ENCODE assay signal across 8 cellular contexts in the genomic region with DNA sequence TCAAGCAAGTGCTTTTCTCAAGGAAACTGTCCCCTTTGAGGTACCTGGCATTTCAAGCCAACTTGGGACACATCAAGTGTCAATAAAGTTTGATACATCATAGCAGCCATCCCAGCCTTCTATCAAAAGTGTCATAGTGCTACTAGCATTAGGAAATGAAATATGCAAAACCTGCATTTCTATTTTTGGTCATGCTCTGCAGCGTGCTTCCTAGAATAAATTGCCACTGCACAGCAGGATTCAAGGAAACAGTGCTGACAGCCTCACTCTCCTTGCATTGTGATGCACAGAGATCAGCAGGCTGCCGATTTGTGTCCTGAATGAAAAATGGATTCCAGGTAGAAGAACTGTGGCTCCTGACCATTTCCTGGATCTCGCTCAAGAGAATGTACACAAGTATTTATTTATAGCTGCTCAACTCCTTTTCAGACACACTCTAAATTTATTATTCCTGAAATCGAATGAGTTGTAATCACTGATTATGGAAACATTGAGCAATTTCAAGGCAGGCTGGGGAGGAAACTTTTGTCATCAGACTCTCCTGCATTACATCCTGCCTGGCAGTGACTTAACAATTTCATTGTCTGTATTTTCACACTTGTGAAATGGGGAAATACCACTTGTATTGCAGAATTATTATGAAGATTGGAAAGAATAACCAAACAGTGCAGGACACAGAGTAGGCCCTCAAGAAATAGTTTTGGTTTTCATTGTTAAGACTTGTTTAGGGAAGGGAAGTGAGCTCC.
DNase-seq lines count a peak whose midpoint lies in the region; ATAC-seq and TF ChIP-seq lines count a peak whose summit lies in the region.

No MANE protein-coding gene starts in this region.

- no peaks in the 10 kb centered on the region for H3K27me3 Mint-ChIP-seq in stimulated activated memory B cell treated with anti-CD40 and anti-IgM and Interleukin-4, amounts not matched to agents 10 μg/mL and 1 μg/mL and 100 μg/mL, for 72 hours

- DNase-seq in NCI-H1417 (lab: John Stamatoyannopoulos, UW) (peak in 2 of 3 experiments; percentile 18 to 22), NCI-H1417 treated with DMSO at 0.1 percent for 48 hours (lab: John Stamatoyannopoulos, UW) (no peak), SIG-M5 treated with dmso at 0.1 percent for 504 hours (lab: John Stamatoyannopoulos, UW; ENCODE audit: unreplicated experiment) (peak; percentile 91), fibroblast of villous mesenchyme (ENCODE audit: low read depth) (peak; percentile 75), midbrain (lab: John Stamatoyannopoulos, UW) (no peak), LoVo (ENCODE audit: low spot score) (no peak)
- DNase-seq in stimulated activated effector memory CD8-positive, alpha-beta T cell treated with anti-CD3 and anti-CD28 coated beads, Interleukin-12 subunit alpha, Interleukin-12 subunit beta, amount 100 ng/mL, for 72 hours (ENCODE audit: low spot score in 2 of 2), result peak in 1 of 2 donors; percentile 44

- H3K9me3 Mint-ChIP-seq in stimulated activated effector memory CD8-positive, alpha-beta T cell treated with anti-CD3 and anti-CD28 coated beads, Interleukin-12 subunit alpha, Interleukin-12 subunit beta, amount 100 ng/mL, for 72 hours, result peaks cover under 1% of the 10 kb centered on the region
- H3K9me3 Mint-ChIP-seq in stimulated activated memory B cell treated with anti-CD40 and anti-IgM and Interleukin-4, amounts not matched to agents 10 μg/mL and 1 μg/mL and 100 μg/mL, for 72 hours, result peaks cover 9% of the 10 kb centered on the region

- H3K4me1 Mint-ChIP-seq in stimulated activated effector memory CD8-positive, alpha-beta T cell treated with anti-CD3 and anti-CD28 coated beads, Interleukin-12 subunit alpha, Interleukin-12 subunit beta, amount 100 ng/mL, for 72 hours, result peaks cover 28% of the 10 kb centered on the region
- peaks cover 27% of the 10 kb centered on the region for H3K4me1 Mint-ChIP-seq in stimulated activated memory B cell treated with anti-CD40 and anti-IgM and Interleukin-4, amounts not matched to agents 10 μg/mL and 1 μg/mL and 100 μg/mL, for 72 hours

- H3K36me3 Mint-ChIP-seq in stimulated activated effector memory CD8-positive, alpha-beta T cell treated with anti-CD3 and anti-CD28 coated beads, Interleukin-12 subunit alpha, Interleukin-12 subunit beta, amount 100 ng/mL, for 72 hours, result no peaks in the 10 kb centered on the region
- peaks cover 20% of the 10 kb centered on the region for H3K36me3 Mint-ChIP-seq in stimulated activated memory B cell treated with anti-CD40 and anti-IgM and Interleukin-4, amounts not matched to agents 10 μg/mL and 1 μg/mL and 100 μg/mL, for 72 hours

- peak; percentile 14 for ATAC-seq in stimulated activated effector memory CD8-positive, alpha-beta T cell treated with anti-CD3 and anti-CD28 coated beads, Interleukin-12 subunit alpha, Interleukin-12 subunit beta, amount 100 ng/mL, for 72 hours
- no peak for ATAC-seq in stimulated activated memory B cell treated with anti-CD40 and anti-IgM and Interleukin-4, amounts not matched to agents 10 μg/mL and 1 μg/mL and 100 μg/mL, for 72 hours

- no peak overlapping the region for H3K4me3 ChIP-seq in fibroblast of villous mesenchyme (ENCODE audit: low read depth, low read length)

- TF ChIP-seq CTCF in fibroblast of villous mesenchyme (IDR thresholded peaks at IDR 0.05; ENCODE audit: insufficient read depth, low read depth, low read length), result no peak

- peak overlapping the region; percentile 86 for H3K27ac Mint-ChIP-seq in stimulated activated effector memory CD8-positive, alpha-beta T cell treated with anti-CD3 and anti-CD28 coated beads, Interleukin-12 subunit alpha, Interleukin-12 subunit beta, amount 100 ng/mL, for 72 hours
- H3K27ac Mint-ChIP-seq in stimulated activated memory B cell treated with anti-CD40 and anti-IgM and Interleukin-4, amounts not matched to agents 10 μg/mL and 1 μg/mL and 100 μg/mL, for 72 hours, result no peak overlapping the region

- no peak overlapping the region for H3K4me3 Mint-ChIP-seq in stimulated activated effector memory CD8-positive, alpha-beta T cell treated with anti-CD3 and anti-CD28 coated beads, Interleukin-12 subunit alpha, Interleukin-12 subunit beta, amount 100 ng/mL, for 72 hours
- no peak overlapping the region for H3K4me3 Mint-ChIP-seq in stimulated activated memory B cell treated with anti-CD40 and anti-IgM and Interleukin-4, amounts not matched to agents 10 μg/mL and 1 μg/mL and 100 μg/mL, for 72 hours

Comparison
In these comparisons a context has a peak if more than half of its experiments do, and no peak if none do; other contexts are left out.
1. DNase-seq: peak in NCI-H1417 (2 of 3), SIG-M5 treated with dmso at 0.1 percent for 504 hours (single experiment) and fibroblast of villous mesenchyme (single experiment); none in NCI-H1417 treated with DMSO at 0.1 percent for 48 hours (single experiment), midbrain (single experiment) and LoVo (single experiment).